9 cellular contexts compared by ENCODE assay signal in genomic region chr9:117414906-117415583, GRCh38. TPM values are rescaled to one million over a fixed set of nuclear protein-coding genes. Genes with fewer than 3 reads are reported as not detected.
DNase-seq lines count a peak whose midpoint lies in the region; ATAC-seq, FAIRE-seq and TF ChIP-seq lines count a peak whose summit lies in the region.
"Had no signal": no experiment of that assay in that cellular context is flagged by ENCODE, and none has a peak within 500 bp of the region (broad histone marks: within the 10 kb centered on the region; RNA-seq: fewer than 3 reads in every experiment).

TSS of gene ASTN2 (minus strand) at chr9:117415057. CDS start at chr9:117414938, 119 bp downstream.

- H3K27me3 ChIP-seq in Peyer's patch = peaks cover 0 to 21% of the 10 kb centered on the region in 2 donors
- H3K27me3 ChIP-seq in heart right ventricle = peaks cover 13 to 89% (median 84%) of the 10 kb centered on the region in 7 donors
- H3K27me3 ChIP-seq in psoas muscle (ENCODE audit: insufficient read depth in 3 of 3, low read length in 2 of 3) = peaks cover 8 to 73% (median 13%) of the 10 kb centered on the region in 3 donors

- TF ChIP-seq CTCF in D721Med (IDR thresholded peaks at IDR 0.05; ENCODE audit: insufficient read depth, missing control alignments) = no peak
- TF ChIP-seq CTCF in Peyer's patch (IDR thresholded peaks at IDR 0.05) = no peak
- no peak for TF ChIP-seq CTCF in heart right ventricle (IDR thresholded peaks at IDR 0.05)
- no peak for TF ChIP-seq CTCF in psoas muscle (IDR thresholded peaks at IDR 0.05)
- no peak for TF ChIP-seq CTCF in omental fat pad (IDR thresholded peaks at IDR 0.05)

- no peak for TF ChIP-seq POLR2A in Peyer's patch (IDR thresholded peaks at IDR 0.05)

- H3K9me3 ChIP-seq in Peyer's patch (no peaks in the 10 kb centered on the region), heart right ventricle (no peaks in the 10 kb centered on the region), psoas muscle (no peaks in the 10 kb centered on the region)

- H3K36me3 ChIP-seq in Peyer's patch (no peaks in the 10 kb centered on the region), heart right ventricle (no peaks in the 10 kb centered on the region), psoas muscle (ENCODE audit: insufficient read depth in 1 of 2, low read depth in 1 of 2) (no peaks in the 10 kb centered on the region)

- H3K4me1 ChIP-seq in Peyer's patch = peaks cover 0 to 19% (median 0%) of the 10 kb centered on the region in 4 donors
- H3K4me1 ChIP-seq in heart right ventricle = peaks cover 0 to 26% (median 11%) of the 10 kb centered on the region in 9 donors
- H3K4me1 ChIP-seq in psoas muscle = no peaks in the 10 kb centered on the region

- WGBS in heart right ventricle, 2 donors = 1% methylated on average over 39 to 40 of the region's 53 CpGs
- 1 to 3% (median 1%) methylated on average over 13 to 53 of the region's 53 CpGs for WGBS in psoas muscle, 3 donors

- ATAC-seq in heart right ventricle = peak in 4 of 8 donors; percentile 31 to 54 (median 44)
- peak; percentile 16 to 30 (median 22) for ATAC-seq in psoas muscle
- no peak for ATAC-seq in omental fat pad (ENCODE audit: low FRiP score)
- no peak for ATAC-seq in HG03442 (IDR thresholded peaks at IDR 0.05; ENCODE audit: unreplicated experiment)
- ATAC-seq: HCT116 had no signal

- peak; percentile 40 for DNase-seq in D721Med (ENCODE audit: insufficient read length, low spot score)
- DNase-seq in Peyer's patch = no peak
- peak in 1 of 2 donors; percentile 14 for DNase-seq in heart right ventricle
- peak; percentile 22 to 61 for DNase-seq in psoas muscle
- no peak for DNase-seq in omental fat pad (ENCODE audit: low spot score)
- DNase-seq in CD1c-positive myeloid dendritic cell (ENCODE audit: extremely low spot score) = no peak
- no peak for DNase-seq in activated CD8-positive, alpha-beta memory T cell treated with anti-CD3 and anti-CD28 coated beads, Interleukin-2, amount 50 U/mL, for 4 hours

- intact Hi-C loops in heart right ventricle (cut with DNase I) (loop anchor here in 4 of 10 donors (5.0 to 10.0 kb wide), 3 partner anchors 168 to 680 kb away; no protein-coding TSS in a partner anchor), psoas muscle (cut with DNase I) (loop anchor here (5.0 to 10.0 kb wide), 2 partner anchors 340 to 678 kb away; no protein-coding TSS in a partner anchor)

- FAIRE-seq in D721Med (lab: Jason Lieb, UNC) = no peak

- H3K4me3 ChIP-seq in Peyer's patch (peak within 1 kb of the TSS in 3 of 4 donors; percentile 24 to 54 (median 50)), heart right ventricle (peak within 1 kb of the TSS in 9 of 10 donors; percentile 38 to 51 (median 46)), psoas muscle (peak within 1 kb of the TSS; percentile 66)

- no peak within 1 kb of the TSS for H3K27ac ChIP-seq in Peyer's patch
- no peak within 1 kb of the TSS for H3K27ac ChIP-seq in heart right ventricle
- H3K27ac ChIP-seq in psoas muscle = no peak within 1 kb of the TSS

RNA-seq across cellular contexts. Expression of gene ASTN2, which starts in this region (rescaled TPM):
- total RNA-seq in Peyer's patch = 10 to 100 TPM in 1 of 4 donors, 1 to 10 TPM in 3; 3.3 to 10.2 (median 6.3) TPM
- 10 to 100 TPM in 2 of 10 donors, 1 to 10 TPM in 8; 3.1 to 11.1 (median 4.7) TPM for total RNA-seq in heart right ventricle
- 1 to 10 TPM; 1.9 to 3.5 TPM for polyA plus RNA-seq in heart right ventricle
- total RNA-seq in psoas muscle = 10 to 100 TPM in 1 of 4 donors, 1 to 10 TPM in 3; 2.8 to 10.3 (median 6.9) TPM
- polyA plus RNA-seq in psoas muscle = 1 to 10 TPM; 2.0 to 3.3 (median 2.2) TPM
- total RNA-seq in omental fat pad = 1 to 10 TPM; 1.1 to 8.4 (median 3.6) TPM

Comparison
In these comparisons a context has a peak if more than half of its experiments do, and no peak if none do; other contexts are left out.
1. DNase-seq: peak in D721Med (single experiment) and psoas muscle (2 of 2); none in Peyer's patch (0 of 3), omental fat pad (single experiment), CD1c-positive myeloid dendritic cell (single experiment) and activated CD8-positive, alpha-beta memory T cell treated with anti-CD3 and anti-CD28 coated beads, Interleukin-2, amount 50 U/mL, for 4 hours (single experiment).
2. ATAC-seq: peak in psoas muscle (4 of 4); none in omental fat pad (single experiment) and HG03442 (single experiment).
3. Peak in every context shown above with its lines, with median percentiles within 50 percentile points of each other: H3K4me3 ChIP-seq.